ENCODE assay signal across 26 cellular contexts in the genomic region with DNA sequence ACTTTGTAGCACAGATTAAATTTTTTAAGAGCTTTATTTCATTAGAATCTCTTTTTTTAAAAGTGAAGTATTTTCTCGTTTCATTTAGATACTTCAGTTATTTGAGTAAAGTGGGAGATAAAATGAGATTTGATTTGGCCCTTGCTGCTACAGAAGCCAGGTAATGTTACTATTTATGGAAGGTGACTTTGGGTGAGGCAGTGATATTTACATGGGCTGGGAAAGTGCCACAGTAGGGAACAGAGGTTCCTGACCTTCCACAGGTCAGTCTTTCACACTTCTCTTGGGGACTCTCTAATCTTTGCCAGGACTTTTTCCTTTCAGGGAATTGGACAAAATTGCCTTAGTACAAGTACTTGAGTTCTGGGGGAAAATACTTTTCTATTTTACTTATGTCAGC.
"Had no signal": no experiment of that assay in that cellular context is flagged by ENCODE, and none has a peak within 500 bp of the region (broad histone marks: within the 10 kb centered on the region; RNA-seq: fewer than 3 reads in every experiment).

No MANE protein-coding gene starts in this region.

- H3K4me3 ChIP-seq: MG63, Peyer's patch had no signal

- H3K27me3 ChIP-seq: MG63, Peyer's patch had no signal

- DNase-seq: activated B cell treated with CpG ODN at 0.5 μM for 24 hours; activated CD4-positive, alpha-beta T cell treated with anti-CD3 and anti-CD28 coated beads for 1 hour; activated CD4-positive, alpha-beta T cell treated with anti-CD3 and anti-CD28 coated beads, Interleukin-2, amount 10 ng/mL, durations not matched to agents 24 days and 14 days; activated CD4-positive, alpha-beta T cell treated with anti-CD3 and anti-CD28 coated beads, Interleukin-2, amount 50 U/mL, for 48 hours; activated CD8-positive, alpha-beta memory T cell treated with anti-CD3 and anti-CD28 coated beads, Interleukin-2, amount 10 ng/mL, durations not matched to agents 7 days and 5 days; activated gamma-delta T cell; activated naive CD4-positive, alpha-beta T cell treated with anti-CD3 and anti-CD28 coated beads for 36 hours; activated T-cell treated with anti-CD3 and anti-CD28 coated beads, Interleukin-2, amount 50 U/mL, for 4 hours; amygdala; MG63; MV-4-11; NCI-H1092 treated with DMSO at 0.1 percent for 48 hours; NCI-H1417 treated with DMSO at 0.1 percent for 48 hours; NCI-H1694; NCI-H2029 treated with DMSO at 0.1 percent for 48 hours; NCI-H345; NCI-H510A; NCI-H69; NK-92 treated with Interleukin-12 subunit alpha and Interleukin-12 subunit beta, amount 100 ng/mL, for 24 hours; Peyer's patch; SHP77 treated with DMSO at 0.1 percent for 48 hours; T-helper 2 cell; T1000 had no signal

- H3K27ac ChIP-seq: Peyer's patch, RWPE1 had no signal

- H3K4me1 ChIP-seq: Peyer's patch had no signal

- H3K9me3 ChIP-seq: MG63, Peyer's patch had no signal

- FAIRE-seq: TTC549 had no signal

- ATAC-seq: activated CD8-positive, alpha-beta memory T cell treated with anti-CD3 and anti-CD28 coated beads, Interleukin-2, amount 10 ng/mL, durations not matched to agents 7 days and 5 days; activated T-cell treated with anti-CD3 and anti-CD28 coated beads, Interleukin-2, amount 50 U/mL, for 4 hours; activated T-helper 17 cell treated with anti-CD3 and anti-CD28 coated beads, Interleukin-2, amount 50 U/mL, for 72 hours had no signal
